1 cellular context compared by ENCODE assay signal in the genomic region with DNA sequence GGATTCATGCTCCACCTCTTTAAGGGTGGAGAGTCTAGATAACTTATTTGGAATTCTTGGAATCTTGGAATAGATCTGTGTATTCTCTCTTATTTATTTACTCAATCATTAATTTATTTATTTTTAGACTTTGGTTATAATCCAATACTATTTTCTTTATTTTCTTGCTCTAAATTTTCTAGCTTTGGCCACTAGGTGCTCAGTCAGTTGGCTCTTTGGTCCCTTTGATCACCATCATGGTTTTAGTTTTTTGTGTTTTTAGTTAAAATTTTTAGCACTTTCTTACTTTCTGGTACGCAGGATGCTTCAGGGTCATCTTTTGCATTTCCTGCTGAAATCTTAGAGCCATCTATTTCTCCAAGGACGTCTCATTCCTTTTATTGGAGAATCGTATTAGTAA.
TF ChIP-seq lines count a peak whose summit lies in the region.

No MANE protein-coding gene starts in this region.

TF ChIP-seq in GM12878, 131 proteins besides CTCF, POLR2A, EP300 and RAD21:
- TF ChIP-seq, protein P1, sequence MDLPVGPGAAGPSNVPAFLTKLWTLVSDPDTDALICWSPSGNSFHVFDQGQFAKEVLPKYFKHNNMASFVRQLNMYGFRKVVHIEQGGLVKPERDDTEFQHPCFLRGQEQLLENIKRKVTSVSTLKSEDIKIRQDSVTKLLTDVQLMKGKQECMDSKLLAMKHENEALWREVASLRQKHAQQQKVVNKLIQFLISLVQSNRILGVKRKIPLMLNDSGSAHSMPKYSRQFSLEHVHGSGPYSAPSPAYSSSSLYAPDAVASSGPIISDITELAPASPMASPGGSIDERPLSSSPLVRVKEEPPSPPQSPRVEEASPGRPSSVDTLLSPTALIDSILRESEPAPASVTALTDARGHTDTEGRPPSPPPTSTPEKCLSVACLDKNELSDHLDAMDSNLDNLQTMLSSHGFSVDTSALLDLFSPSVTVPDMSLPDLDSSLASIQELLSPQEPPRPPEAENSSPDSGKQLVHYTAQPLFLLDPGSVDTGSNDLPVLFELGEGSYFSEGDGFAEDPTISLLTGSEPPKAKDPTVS (IDR thresholded peaks at IDR 0.05; ENCODE audit: low read depth, low read length) = no peak
- TF ChIP-seq, protein P2, sequence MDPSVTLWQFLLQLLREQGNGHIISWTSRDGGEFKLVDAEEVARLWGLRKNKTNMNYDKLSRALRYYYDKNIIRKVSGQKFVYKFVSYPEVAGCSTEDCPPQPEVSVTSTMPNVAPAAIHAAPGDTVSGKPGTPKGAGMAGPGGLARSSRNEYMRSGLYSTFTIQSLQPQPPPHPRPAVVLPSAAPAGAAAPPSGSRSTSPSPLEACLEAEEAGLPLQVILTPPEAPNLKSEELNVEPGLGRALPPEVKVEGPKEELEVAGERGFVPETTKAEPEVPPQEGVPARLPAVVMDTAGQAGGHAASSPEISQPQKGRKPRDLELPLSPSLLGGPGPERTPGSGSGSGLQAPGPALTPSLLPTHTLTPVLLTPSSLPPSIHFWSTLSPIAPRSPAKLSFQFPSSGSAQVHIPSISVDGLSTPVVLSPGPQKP (IDR thresholded peaks at IDR 0.05; ENCODE audit: low read depth, low read length) = no peak
- TF ChIP-seq, protein P3, sequence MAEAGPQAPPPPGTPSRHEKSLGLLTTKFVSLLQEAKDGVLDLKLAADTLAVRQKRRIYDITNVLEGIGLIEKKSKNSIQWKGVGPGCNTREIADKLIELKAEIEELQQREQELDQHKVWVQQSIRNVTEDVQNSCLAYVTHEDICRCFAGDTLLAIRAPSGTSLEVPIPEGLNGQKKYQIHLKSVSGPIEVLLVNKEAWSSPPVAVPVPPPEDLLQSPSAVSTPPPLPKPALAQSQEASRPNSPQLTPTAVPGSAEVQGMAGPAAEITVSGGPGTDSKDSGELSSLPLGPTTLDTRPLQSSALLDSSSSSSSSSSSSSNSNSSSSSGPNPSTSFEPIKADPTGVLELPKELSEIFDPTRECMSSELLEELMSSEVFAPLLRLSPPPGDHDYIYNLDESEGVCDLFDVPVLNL (IDR thresholded peaks at IDR 0.05; ENCODE audit: low read depth, low read length) = no peak
- no peak for TF ChIP-seq RCOR1 (conservative IDR thresholded peaks at IDR 0.05; ENCODE audit: low read depth, low read length)
- TF ChIP-seq EGR1 (IDR thresholded peaks at IDR 0.05; ENCODE audit: borderline replicate concordance in 1 of 2, low read depth in 2 of 2, low read length in 2 of 2) = no peak
- TF ChIP-seq SMAD1 (IDR thresholded peaks at IDR 0.05; ENCODE audit: low read depth, partially characterized antibody) = no peak
- no peak for TF ChIP-seq CBX5 (IDR thresholded peaks at IDR 0.05; ENCODE audit: low read depth)
- TF ChIP-seq MTA3 (IDR thresholded peaks at IDR 0.05; ENCODE audit: borderline replicate concordance, low read length) = no peak
- no peak for TF ChIP-seq NRF1 (conservative IDR thresholded peaks at IDR 0.05; ENCODE audit: low read depth, low read length)
TF ChIP-seq in GM12878: peak in this region for 0.
